12 cellular contexts compared by ENCODE assay signal in genomic region chr4:15163284-15163645, GRCh38.
DNase-seq lines count a peak whose midpoint lies in the region; ATAC-seq, FAIRE-seq and TF ChIP-seq lines count a peak whose summit lies in the region.
"Had no signal": no experiment of that assay in that cellular context is flagged by ENCODE, and none has a peak within 500 bp of the region (broad histone marks: within the 10 kb centered on the region; RNA-seq: fewer than 3 reads in every experiment).

No MANE protein-coding gene starts in this region.

- peaks cover 5 to 6% of the 10 kb centered on the region in 2 experiments; a peak in 2 of 5 replicates for H3K4me1 ChIP-seq in K562 (replicated peaks in 1 of 2; ENCODE audit: control insufficient read depth in 2 of 2, insufficient read depth in 2 of 2, low read length in 2 of 2)
- H3K4me1 ChIP-seq in mesendoderm (ENCODE audit: control insufficient read depth, low read depth, low read length): peaks cover 8% of the 10 kb centered on the region

- CTCF ChIA-PET in K562 (lab: Yijun Ruan, JAX; ENCODE audit: low intra/inter-chr PET ratio): interaction anchor here (0.9 kb wide), 1 partner anchor 120 kb away, joined by 3 read pairs; no protein-coding TSS in a partner anchor

- no peak for TF ChIP-seq POLR2A in K562 (conservative IDR thresholded peaks at IDR 0.05)

- no peak overlapping the region for H4K8ac ChIP-seq in mesendoderm (ENCODE audit: low read depth, low read length)

- H3K4me3 ChIP-seq in SK-N-MC (no peak overlapping the region), K562 (no peak overlapping the region), mesendoderm (ENCODE audit: low read length) (no peak overlapping the region)
- H3K4me3 ChIP-seq: GM23338, HAP-1 had no signal

- H2BK15ac ChIP-seq in mesendoderm (replicated peaks; ENCODE audit: low read depth): no peak overlapping the region

- no peak overlapping the region for H3K18ac ChIP-seq in mesendoderm (ENCODE audit: low read length)

- no peak overlapping the region for H2AFZ ChIP-seq in K562 (ENCODE audit: low read depth, low read length)
- H2AFZ ChIP-seq: GM23338 had no signal

- H3K56ac ChIP-seq in mesendoderm (ENCODE audit: low read length): no peak overlapping the region

- no TSS peak for BruUV-seq in K562 (replicated peaks; lab: Mats Ljungman, UMichigan)

- H4K5ac ChIP-seq in mesendoderm (ENCODE audit: low read length): no peak overlapping the region

- H2BK120ac ChIP-seq in mesendoderm (ENCODE audit: low read depth, low read length): no peak overlapping the region

- ATAC-seq in K562 (no peak), SK-N-SH treated with all-trans-retinoic acid at 6 μM for 48 hours (no peak)
- ATAC-seq: GM23338 had no signal

- intact Hi-C loops in K562 (cut with micrococcal nuclease): loop anchor here (5.0 to 10.0 kb wide), 2 partner anchors 161 to 1508 kb away; partner anchors contain the start of gene CPEB2

- no peak overlapping the region for H2AK5ac ChIP-seq in mesendoderm (ENCODE audit: low read length)

- no peak overlapping the region for H3K4ac ChIP-seq in mesendoderm (ENCODE audit: low read depth, low read length)

- TF ChIP-seq EP300 in K562 (IDR thresholded peaks at IDR 0.05; ENCODE audit: low read length): no peak

- no peaks in the 10 kb centered on the region for H4K20me1 ChIP-seq in K562 (replicated peaks; ENCODE audit: control insufficient read depth, insufficient read depth, low read length)

- WGBS in K562 (ENCODE audit: insufficient coverage, low coverage, missing lambda C conversion rate): 2% methylated on average over 3 of the region's 4 CpGs
- WGBS in mesendoderm (ENCODE audit: extremely low coverage, insufficient coverage, low lambda C conversion rate): no CpG with 5 or more reads among the region's 4 CpGs

- H3K9me1 ChIP-seq in K562 (ENCODE audit: control insufficient read depth, insufficient read depth, low read length): no peaks in the 10 kb centered on the region

- no peak overlapping the region for H3K23ac ChIP-seq in mesendoderm (ENCODE audit: low read length)

- FAIRE-seq in K562 (lab: Jason Lieb, UNC): no peak
- FAIRE-seq: A204.1, GM12892 had no signal

- no peak overlapping the region for H2BK5ac ChIP-seq in mesendoderm (ENCODE audit: low read length)

- DNase-seq in SK-N-MC (ENCODE audit: low read depth, low spot score): no peak
- no peak for DNase-seq in K562 (ENCODE audit: extremely low read depth in 1 of 4, low spot score in 3 of 4)
- peak; percentile 65 for DNase-seq in mesendoderm
- DNase-seq in NCI-H526 treated with DMSO at 0.1 percent for 48 hours (lab: John Stamatoyannopoulos, UW): no peak
- DNase-seq in kidney glomerular epithelial cell (lab: John Stamatoyannopoulos, UW): no peak
- DNase-seq in GF-D8 (lab: John Stamatoyannopoulos, UW): no peak
- DNase-seq: DMS79 had no signal

- TF ChIP-seq RAD21 in K562 (CRISPR knock-in tag; conservative IDR thresholded peaks at IDR 0.05 in 1 of 2, IDR thresholded peaks at IDR 0.05 in 1 of 2): no peak

- H3K9ac ChIP-seq in SK-N-MC (ENCODE audit: insufficient read length) (no peak overlapping the region), K562 (ENCODE audit: insufficient read depth in 1 of 2, low read depth in 2 of 2, low read length in 2 of 2) (no peak overlapping the region), mesendoderm (ENCODE audit: low read length) (no peak overlapping the region)

- H3K4me2 ChIP-seq in K562 (ENCODE audit: insufficient read depth, low read length): no peak overlapping the region
- H3K4me2 ChIP-seq in mesendoderm (ENCODE audit: low read length): no peak overlapping the region

- in situ Hi-C loops in K562 (cut with MboI): no loop called here

- POLR2A ChIA-PET in K562 (lab: Yijun Ruan, JAX): no interaction called here

- H3K79me1 ChIP-seq in mesendoderm (ENCODE audit: low read length): no peaks in the 10 kb centered on the region

- H3K27ac ChIP-seq in SK-N-MC (0 out of 2 replicates have a peak overlapping the region, but pooled peaks have one; percentile 62), K562 (ENCODE audit: extremely low read depth, low read depth, low read length) (no peak overlapping the region), mesendoderm (ENCODE audit: low read depth, low read length) (no peak overlapping the region)

- H3K27me3 ChIP-seq in K562 (ENCODE audit: control insufficient read depth in 2 of 2, insufficient read depth in 2 of 2, low read length in 2 of 2) (no peaks in the 10 kb centered on the region), mesendoderm (ENCODE audit: insufficient read depth, low read length, poor library complexity) (no peaks in the 10 kb centered on the region)

- H3K79me2 ChIP-seq in K562 (ENCODE audit: control insufficient read depth, insufficient read depth, low read length): no peaks in the 10 kb centered on the region
- no peaks in the 10 kb centered on the region for H3K79me2 ChIP-seq in mesendoderm (ENCODE audit: control insufficient read depth, insufficient read depth, low read length)

- TF ChIP-seq CTCF in K562 (IDR thresholded peaks at IDR 0.05 in 2 of 3, conservative IDR thresholded peaks at IDR 0.05 in 1 of 3; ENCODE audit: insufficient read depth in 2 of 3, low read depth in 1 of 3, low read length in 3 of 3): no peak

- no peaks in the 10 kb centered on the region for H3K36me3 ChIP-seq in SK-N-MC (ENCODE audit: insufficient read depth, low read length)
- H3K36me3 ChIP-seq in K562 (ENCODE audit: control insufficient read depth, insufficient read depth, low read length): no peaks in the 10 kb centered on the region
- H3K36me3 ChIP-seq in mesendoderm (ENCODE audit: control insufficient read depth, insufficient read depth, low read length): no peaks in the 10 kb centered on the region
- H3K36me3 ChIP-seq: HAP-1 had no signal

- H3K9me3 ChIP-seq in SK-N-MC (ENCODE audit: low read depth, low read length) (no peaks in the 10 kb centered on the region), K562 (replicated peaks; ENCODE audit: control insufficient read depth, insufficient read depth, low read depth, low read length) (no peaks in the 10 kb centered on the region)
- H3K9me3 ChIP-seq: HAP-1 had no signal

TF ChIP-seq in K562, 482 proteins besides CTCF, POLR2A, EP300 and RAD21 (continues in another document):
- TF ChIP-seq, protein P1, sequence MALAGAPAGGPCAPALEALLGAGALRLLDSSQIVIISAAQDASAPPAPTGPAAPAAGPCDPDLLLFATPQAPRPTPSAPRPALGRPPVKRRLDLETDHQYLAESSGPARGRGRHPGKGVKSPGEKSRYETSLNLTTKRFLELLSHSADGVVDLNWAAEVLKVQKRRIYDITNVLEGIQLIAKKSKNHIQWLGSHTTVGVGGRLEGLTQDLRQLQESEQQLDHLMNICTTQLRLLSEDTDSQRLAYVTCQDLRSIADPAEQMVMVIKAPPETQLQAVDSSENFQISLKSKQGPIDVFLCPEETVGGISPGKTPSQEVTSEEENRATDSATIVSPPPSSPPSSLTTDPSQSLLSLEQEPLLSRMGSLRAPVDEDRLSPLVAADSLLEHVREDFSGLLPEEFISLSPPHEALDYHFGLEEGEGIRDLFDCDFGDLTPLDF (CRISPR knock-in tag; IDR thresholded peaks at IDR 0.05): no peak

TF ChIP-seq in SK-N-SH treated with all-trans-retinoic acid at 6 μM for 48 hours, 23 proteins besides CTCF, POLR2A, EP300 and RAD21:
- TF ChIP-seq TCF4 (CRISPR knock-in tag; IDR thresholded peaks at IDR 0.05; ENCODE audit: borderline replicate concordance) (no peak), ZFP3 (CRISPR knock-in tag; IDR thresholded peaks at IDR 0.05) (no peak), OSR1 (CRISPR knock-in tag; IDR thresholded peaks at IDR 0.05) (no peak), ESRRG (CRISPR knock-in tag; IDR thresholded peaks at IDR 0.05) (no peak), BACH2 (CRISPR knock-in tag; IDR thresholded peaks at IDR 0.05; ENCODE audit: borderline replicate concordance) (no peak), SNAI2 (CRISPR knock-in tag; IDR thresholded peaks at IDR 0.05) (no peak), PATZ1 (CRISPR knock-in tag; IDR thresholded peaks at IDR 0.05; ENCODE audit: borderline replicate concordance) (no peak), PPARA (CRISPR knock-in tag; IDR thresholded peaks at IDR 0.05; ENCODE audit: borderline replicate concordance) (no peak), ARNTL (CRISPR knock-in tag; IDR thresholded peaks at IDR 0.05; ENCODE audit: borderline replicate concordance, low read depth) (no peak)
TF ChIP-seq in SK-N-SH treated with all-trans-retinoic acid at 6 μM for 48 hours: peak in this region for 0.
